In the genomic region with DNA sequence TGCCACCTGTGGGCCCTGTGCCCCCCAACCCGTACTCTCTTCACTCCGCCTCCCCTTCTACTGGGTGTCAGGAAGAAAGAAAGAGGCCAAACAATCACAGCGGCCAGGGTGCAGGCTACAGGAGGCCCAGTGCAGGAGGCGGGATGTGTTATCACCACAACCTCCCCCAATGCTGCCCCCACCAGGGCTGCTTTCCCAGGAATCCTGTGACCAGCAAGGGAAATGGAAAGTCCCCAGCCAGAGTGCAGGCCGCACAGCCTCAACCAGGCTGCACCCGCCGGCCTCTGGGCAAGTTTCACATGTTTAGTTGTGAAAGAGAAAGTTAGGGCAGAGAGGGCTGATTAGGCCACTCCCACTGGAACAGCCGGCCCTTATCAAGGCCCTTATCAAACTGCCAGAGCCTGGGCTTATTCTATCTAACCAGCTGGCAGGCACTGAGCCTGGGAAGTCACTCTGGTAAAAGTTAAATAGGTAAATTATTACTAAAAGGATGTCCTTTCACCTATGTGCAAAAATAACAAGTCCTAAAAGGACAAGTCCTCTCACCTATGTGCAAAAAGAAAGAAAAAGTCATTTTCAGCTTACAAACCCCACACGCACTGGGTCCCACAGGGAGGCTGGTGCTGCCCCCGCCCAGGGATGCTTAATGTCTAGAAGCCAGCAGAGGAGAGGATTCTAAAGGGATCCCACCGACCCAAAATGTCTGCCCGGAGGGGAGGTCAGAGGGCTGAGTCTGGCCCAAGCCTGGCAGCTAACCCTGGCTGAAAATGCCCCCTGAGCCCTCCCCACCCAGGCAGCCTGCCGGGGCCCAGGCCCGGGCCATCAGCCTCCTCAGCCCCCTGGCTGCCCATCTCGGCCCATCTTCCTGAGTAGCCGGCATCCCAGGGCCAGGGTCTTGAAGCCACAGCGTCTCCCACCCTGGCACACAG, we compare ENCODE assay signal across 1 cellular context.
TF ChIP-seq lines count a peak whose summit lies in the region.

No MANE protein-coding gene starts in this region.

TF ChIP-seq in H1, 55 proteins besides CTCF, POLR2A, EP300 and RAD21:
- no peak for TF ChIP-seq YY1 (IDR thresholded peaks at IDR 0.05; ENCODE audit: low read depth, low read length)
- no peak for TF ChIP-seq RXRA (IDR thresholded peaks at IDR 0.05; ENCODE audit: insufficient read depth, low read depth, low read length)
